Comparison of ENCODE assay signal across 8 cellular contexts in genomic region chr3:193605876-193606275, GRCh38. TPM values are rescaled to one million over a fixed set of nuclear protein-coding genes. Genes with fewer than 3 reads are reported as not detected.
DNase-seq lines count a peak whose midpoint lies in the region; ATAC-seq, FAIRE-seq and TF ChIP-seq lines count a peak whose summit lies in the region.

No MANE protein-coding gene starts in this region.

- peaks cover 11% of the 10 kb centered on the region for H3F3A ChIP-seq in neural progenitor cell (ENCODE audit: low read depth)

- H3K36me3 Mint-ChIP-seq in activated CD8-positive, alpha-beta T cell treated with anti-CD3 and anti-CD28 coated beads, Interleukin-2, amount 10 ng/mL, durations not matched to agents 7 days and 5 days (ENCODE audit: low read depth), result peaks cover 35% of the 10 kb centered on the region
- H3K36me3 Mint-ChIP-seq in neural progenitor cell, result peaks cover 17% of the 10 kb centered on the region

- no peak overlapping the region for H2AFZ ChIP-seq in neural progenitor cell (replicated peaks)

- POLR2A ChIA-PET in activated CD8-positive, alpha-beta T cell treated with anti-CD3 and anti-CD28 coated beads, Interleukin-2, amount 10 ng/mL, durations not matched to agents 7 days and 5 days (lab: Charles Lee), result no interaction called here

- H3K27me3 ChIP-seq in neural progenitor cell, result no peaks in the 10 kb centered on the region

- no peak overlapping the region for H3K27ac Mint-ChIP-seq in activated CD8-positive, alpha-beta T cell treated with anti-CD3 and anti-CD28 coated beads, Interleukin-2, amount 10 ng/mL, durations not matched to agents 7 days and 5 days
- H3K27ac Mint-ChIP-seq in neural progenitor cell, result no peak overlapping the region

- peaks cover 2% of the 10 kb centered on the region for H3K4me1 Mint-ChIP-seq in activated CD8-positive, alpha-beta T cell treated with anti-CD3 and anti-CD28 coated beads, Interleukin-2, amount 10 ng/mL, durations not matched to agents 7 days and 5 days (ENCODE audit: low read depth)
- H3K4me1 Mint-ChIP-seq in neural progenitor cell, result no peaks in the 10 kb centered on the region

- ATAC-seq in HG03095 (IDR thresholded peaks at IDR 0.05; ENCODE audit: unreplicated experiment) (peak; percentile 77), HG03196 (IDR thresholded peaks at IDR 0.05; ENCODE audit: unreplicated experiment) (no peak)
- ATAC-seq in activated CD8-positive, alpha-beta T cell treated with anti-CD3 and anti-CD28 coated beads, Interleukin-2, amount 10 ng/mL, durations not matched to agents 7 days and 5 days, result peak; percentile 84

- no peaks in the 10 kb centered on the region for H3K9me3 ChIP-seq in neural progenitor cell (ENCODE audit: low read depth)

- no peaks in the 10 kb centered on the region for H3K27me3 Mint-ChIP-seq in activated CD8-positive, alpha-beta T cell treated with anti-CD3 and anti-CD28 coated beads, Interleukin-2, amount 10 ng/mL, durations not matched to agents 7 days and 5 days (ENCODE audit: low read depth)
- H3K27me3 Mint-ChIP-seq in neural progenitor cell (ENCODE audit: insufficient read depth, low read depth), result no peaks in the 10 kb centered on the region

- FAIRE-seq in A204.1 (lab: Jason Lieb, UNC), result peak; percentile 37

- H3K4me1 ChIP-seq in neural progenitor cell, result no peaks in the 10 kb centered on the region

- no peak overlapping the region for H3K4me3 Mint-ChIP-seq in activated CD8-positive, alpha-beta T cell treated with anti-CD3 and anti-CD28 coated beads, Interleukin-2, amount 10 ng/mL, durations not matched to agents 7 days and 5 days
- H3K4me3 Mint-ChIP-seq in neural progenitor cell, result no peak overlapping the region

- no peaks in the 10 kb centered on the region for H3K36me3 ChIP-seq in neural progenitor cell

- no peak overlapping the region for H3K27ac ChIP-seq in neural progenitor cell

- CTCF ChIA-PET in activated CD8-positive, alpha-beta T cell treated with anti-CD3 and anti-CD28 coated beads, Interleukin-2, amount 10 ng/mL, durations not matched to agents 7 days and 5 days (lab: Charles Lee), result no interaction called here

- H3K9ac ChIP-seq in neural progenitor cell, result no peak overlapping the region

- no peak overlapping the region for H3K4me2 ChIP-seq in neural progenitor cell

- H3K79me2 ChIP-seq in neural progenitor cell (ENCODE audit: low read depth), result peaks cover 84% of the 10 kb centered on the region

- no peak overlapping the region for H3K4me3 ChIP-seq in neural progenitor cell

- peaks cover 5% of the 10 kb centered on the region for H3K9me3 Mint-ChIP-seq in activated CD8-positive, alpha-beta T cell treated with anti-CD3 and anti-CD28 coated beads, Interleukin-2, amount 10 ng/mL, durations not matched to agents 7 days and 5 days (ENCODE audit: insufficient read depth)
- H3K9me3 Mint-ChIP-seq in neural progenitor cell, result peaks cover 20% of the 10 kb centered on the region

- DNase-seq in NCI-H69 (lab: John Stamatoyannopoulos, UW), result peak; percentile 83
- peak; percentile 65 for DNase-seq in activated CD8-positive, alpha-beta T cell treated with anti-CD3 and anti-CD28 coated beads, Interleukin-2, amount 10 ng/mL, durations not matched to agents 7 days and 5 days
- DNase-seq in fibroblast of peridontal ligament (ENCODE audit: extremely low read depth), result peak; percentile 72
- DNase-seq in neural progenitor cell (ENCODE audit: low spot score), result peak; percentile 80

- TF ChIP-seq CTCF in GM12872 (IDR thresholded peaks at IDR 0.05; ENCODE audit: insufficient read depth, low read depth, low read length) (peak; percentile 82), neural progenitor cell (IDR thresholded peaks at IDR 0.05) (peak; percentile 78)

- H4K20me1 ChIP-seq in neural progenitor cell (ENCODE audit: low read depth), result peaks cover 24% of the 10 kb centered on the region

RNA-seq across cellular contexts. Expression of gene OPA1, which starts 12.9 kb away (rescaled TPM):
- total RNA-seq in activated CD8-positive, alpha-beta T cell treated with anti-CD3 and anti-CD28 coated beads, Interleukin-2, amount 10 ng/mL, durations not matched to agents 7 days and 5 days, result 10 to 100 TPM; 61.3 TPM
- total RNA-seq in neural progenitor cell (ENCODE audit: low replicate concordance), result 69.1 and 125 TPM in 2 replicates

RNA-seq across cellular contexts. Expression of gene ATP13A4, which starts 51.2 kb away (rescaled TPM):
- total RNA-seq in activated CD8-positive, alpha-beta T cell treated with anti-CD3 and anti-CD28 coated beads, Interleukin-2, amount 10 ng/mL, durations not matched to agents 7 days and 5 days, result 1 to 10 TPM; 1.8 to 2.4 TPM
- 0.32 and 0.40 TPM in 2 replicates for total RNA-seq in neural progenitor cell (ENCODE audit: low replicate concordance)
